10 cellular contexts compared by ENCODE assay signal in the genomic region with DNA sequence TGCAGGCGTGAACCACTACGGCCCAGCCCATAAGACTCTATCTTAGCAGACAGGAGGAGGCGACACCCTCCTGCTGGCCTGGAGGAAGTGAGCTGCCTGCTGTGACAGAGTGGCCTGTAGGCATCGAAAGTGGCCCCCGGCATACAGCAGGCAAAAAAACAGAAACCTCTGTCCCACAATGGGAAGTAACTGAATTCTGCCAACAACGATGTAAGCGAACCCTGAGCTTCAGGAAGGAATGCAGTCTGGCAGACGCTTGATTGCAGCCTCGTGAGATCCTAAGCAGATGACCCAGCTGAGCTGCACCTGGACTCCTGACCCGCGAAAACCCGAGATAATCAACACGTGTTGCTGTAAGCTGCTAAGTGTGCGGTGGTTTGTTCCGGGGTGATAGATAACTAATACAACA. TPM values are rescaled to one million over a fixed set of nuclear protein-coding genes. Genes with fewer than 3 reads are reported as not detected.
A peak's percentile ranks its signal among the peaks of the same experiment; 100 is the strongest.
DNase-seq lines count a peak whose midpoint lies in the region; ATAC-seq, FAIRE-seq and TF ChIP-seq lines count a peak whose summit lies in the region.
"Had no signal": no experiment of that assay in that cellular context is flagged by ENCODE, and none has a peak within 500 bp of the region (broad histone marks: within the 10 kb centered on the region; RNA-seq: fewer than 3 reads in every experiment).

No MANE protein-coding gene starts in this region.

- FAIRE-seq in GM19239 (lab: Jason Lieb, UNC): peak; percentile 37

- H3K27me3 Mint-ChIP-seq in naive B cell (no peaks in the 10 kb centered on the region), endothelial cell (ENCODE audit: unreplicated experiment) (peaks cover 7% of the 10 kb centered on the region)

- no peak for TF ChIP-seq CTCF in endothelial cell (IDR thresholded peaks at IDR 0.05; ENCODE audit: unreplicated experiment)

- peak overlapping the region; percentile 2 to 79 (median 60) for H3K4me3 Mint-ChIP-seq in naive B cell
- no peak overlapping the region for H3K4me3 Mint-ChIP-seq in endothelial cell (ENCODE audit: unreplicated experiment)

- H3K4me1 Mint-ChIP-seq in naive B cell: peaks cover 31 to 58% (median 56%) of the 10 kb centered on the region in 3 donors
- H3K4me1 Mint-ChIP-seq in endothelial cell (ENCODE audit: unreplicated experiment): no peaks in the 10 kb centered on the region

- DNase-seq in GM19239 (ENCODE audit: insufficient read length, low spot score) (no peak), amniotic epithelial cell (ENCODE audit: low read depth) (peak; percentile 12), naive B cell (peak; percentile 40), endothelial cell (ENCODE audit: low spot score) (no peak)
- DNase-seq in stimulated activated naive CD4-positive, alpha-beta T cell (lab: John Stamatoyannopoulos, UW): no peak
- DNase-seq: activated CD4-positive, alpha-beta T cell treated with anti-CD3 and anti-CD28 coated beads, Interleukin-2, amount 50 U/mL, for 1 hour had no signal

- H3K9me3 Mint-ChIP-seq in naive B cell: no peaks in the 10 kb centered on the region
- H3K9me3 Mint-ChIP-seq in endothelial cell (ENCODE audit: unreplicated experiment): no peaks in the 10 kb centered on the region

- no peaks in the 10 kb centered on the region for H3K36me3 Mint-ChIP-seq in naive B cell
- H3K36me3 Mint-ChIP-seq in endothelial cell (ENCODE audit: low read depth, unreplicated experiment): peaks cover 4% of the 10 kb centered on the region

- H3K27ac Mint-ChIP-seq in naive B cell: peak overlapping the region in 5 of 6 donors; percentile 4 to 84 (median 78)
- no peak overlapping the region for H3K27ac Mint-ChIP-seq in endothelial cell (ENCODE audit: unreplicated experiment)

- ATAC-seq in HG03432 (IDR thresholded peaks at IDR 0.05; ENCODE audit: unreplicated experiment): peak; percentile 73
- peak; percentile 86 to 88 for ATAC-seq in naive B cell (ENCODE audit: low read depth in 2 of 2)
- no peak for ATAC-seq in GM19463 (IDR thresholded peaks at IDR 0.05; ENCODE audit: unreplicated experiment)
- ATAC-seq in HG02763 (IDR thresholded peaks at IDR 0.05; ENCODE audit: unreplicated experiment): no peak
- ATAC-seq: Panc1 had no signal

RNA-seq across cellular contexts. Expression of a gene that starts 13.6 kb away (rescaled TPM):
- polyA plus RNA-seq in naive B cell (ENCODE audit: low read depth in 6 of 6): under 1 TPM in 1 of 6 donors, not detected in 5; 0.16 TPM
- total RNA-seq in endothelial cell (ENCODE audit: unreplicated experiment): 0.23 TPM

Comparison
In these comparisons a context has a peak if more than half of its experiments do, and no peak if none do; other contexts are left out.
1. DNase-seq: peak in amniotic epithelial cell (single experiment) and naive B cell (single experiment); none in GM19239 (single experiment), stimulated activated naive CD4-positive, alpha-beta T cell (0 of 6) and endothelial cell (single experiment).
2. ATAC-seq: peak in HG03432 (single experiment) and naive B cell (2 of 2); none in GM19463 (single experiment) and HG02763 (single experiment).